ENCODE assay signal across 25 cellular contexts in genomic region chr9:12368569-12368968, GRCh38.
"Had no signal": no experiment of that assay in that cellular context is flagged by ENCODE, and none has a peak within 500 bp of the region (broad histone marks: within the 10 kb centered on the region; RNA-seq: fewer than 3 reads in every experiment).

No MANE protein-coding gene starts in this region.

- H3K27me3 Mint-ChIP-seq: memory B cell; natural killer cell treated with Interleukin-12 subunit alpha and Interleukin-12 subunit beta and Interleukin-15 and Interleukin-18, amount 100 ng/mL, for 72 hours; stimulated activated memory B cell treated with anti-CD40 and anti-IgM and Interleukin-4, amounts not matched to agents 10 μg/mL and 1 μg/mL and 100 μg/mL, for 72 hours; stimulated activated naive CD8-positive, alpha-beta T cell treated with anti-CD3 and anti-CD28 coated beads, Interleukin-15, Interleukin-2, amounts not matched to agents 100 ng/mL and 50 ng/mL, for 24 hours had no signal

- H3K27me3 ChIP-seq: colonic mucosa, gastrocnemius medialis, heart right ventricle, right lobe of liver, spleen, tibial artery, upper lobe of left lung, uterus had no signal

- H3K36me3 ChIP-seq: colonic mucosa, gastrocnemius medialis, heart right ventricle, left ventricle myocardium inferior, lower lobe of right lung, right lobe of liver, spleen, tibial artery, upper lobe of left lung, uterus had no signal

- DNase-seq: colonic mucosa; dermis blood vessel endothelial cell; gastrocnemius medialis; heart right ventricle; hypothalamus; kidney; left cardiac atrium; left ventricle myocardium inferior; lower lobe of right lung; midbrain; psoas muscle; retina; right lobe of liver; spleen; stimulated activated CD4-positive, alpha-beta T cell treated with anti-CD3 and anti-CD28 coated beads, Interleukin-15, amount 100 ng/mL, for 24 hours; stimulated activated CD4-positive, alpha-beta T cell treated with anti-CD3 and anti-CD28 coated beads, Interleukin-1b, Interleukin-23, amount 100 ng/mL, for 48 hours; stimulated activated CD4-positive, alpha-beta T cell treated with anti-CD3 and anti-CD28 coated beads, Interleukin-4, amount 100 ng/mL, for 24 hours; tibial artery; upper lobe of left lung; uterus had no signal

- H3K36me3 Mint-ChIP-seq: memory B cell; stimulated activated memory B cell treated with anti-CD40 and anti-IgM and Interleukin-4, amounts not matched to agents 10 μg/mL and 1 μg/mL and 100 μg/mL, for 72 hours had no signal

- H3K9me3 Mint-ChIP-seq: stimulated activated naive CD8-positive, alpha-beta T cell treated with anti-CD3 and anti-CD28 coated beads, Interleukin-15, Interleukin-2, amounts not matched to agents 100 ng/mL and 50 ng/mL, for 24 hours had no signal

- H3K4me3 ChIP-seq: colonic mucosa, gastrocnemius medialis, heart right ventricle, left ventricle myocardium inferior, lower lobe of right lung, psoas muscle, right lobe of liver, spleen, tibial artery, upper lobe of left lung, uterus had no signal

- H3K4me3 Mint-ChIP-seq: memory B cell; natural killer cell treated with Interleukin-12 subunit alpha and Interleukin-12 subunit beta and Interleukin-15 and Interleukin-18, amount 100 ng/mL, for 72 hours; stimulated activated memory B cell treated with anti-CD40 and anti-IgM and Interleukin-4, amounts not matched to agents 10 μg/mL and 1 μg/mL and 100 μg/mL, for 72 hours; stimulated activated naive CD8-positive, alpha-beta T cell treated with anti-CD3 and anti-CD28 coated beads, Interleukin-15, Interleukin-2, amounts not matched to agents 100 ng/mL and 50 ng/mL, for 24 hours had no signal

- ATAC-seq: esophagus mucosa; gastrocnemius medialis; heart right ventricle; left cardiac atrium; lower lobe of right lung; natural killer cell treated with Interleukin-12 subunit alpha and Interleukin-12 subunit beta and Interleukin-15 and Interleukin-18, amount 100 ng/mL, for 72 hours; psoas muscle; right lobe of liver; stimulated activated memory B cell treated with anti-CD40 and anti-IgM and Interleukin-4, amounts not matched to agents 10 μg/mL and 1 μg/mL and 100 μg/mL, for 72 hours had no signal

- H3K27ac Mint-ChIP-seq: memory B cell; natural killer cell treated with Interleukin-12 subunit alpha and Interleukin-12 subunit beta and Interleukin-15 and Interleukin-18, amount 100 ng/mL, for 72 hours; stimulated activated memory B cell treated with anti-CD40 and anti-IgM and Interleukin-4, amounts not matched to agents 10 μg/mL and 1 μg/mL and 100 μg/mL, for 72 hours; stimulated activated naive CD8-positive, alpha-beta T cell treated with anti-CD3 and anti-CD28 coated beads, Interleukin-15, Interleukin-2, amounts not matched to agents 100 ng/mL and 50 ng/mL, for 24 hours had no signal

- H3K4me1 Mint-ChIP-seq: memory B cell; stimulated activated memory B cell treated with anti-CD40 and anti-IgM and Interleukin-4, amounts not matched to agents 10 μg/mL and 1 μg/mL and 100 μg/mL, for 72 hours had no signal

- H3K27ac ChIP-seq: colonic mucosa, gastrocnemius medialis, heart right ventricle, left ventricle myocardium inferior, lower lobe of right lung, psoas muscle, right lobe of liver, spleen, tibial artery, upper lobe of left lung, uterus had no signal

- H3K9me3 ChIP-seq: colonic mucosa, gastrocnemius medialis, heart right ventricle, left ventricle myocardium inferior, lower lobe of right lung, psoas muscle, right lobe of liver, spleen, tibial artery, upper lobe of left lung, uterus had no signal

- H3K4me1 ChIP-seq: colonic mucosa, gastrocnemius medialis, heart right ventricle, left ventricle myocardium inferior, lower lobe of right lung, psoas muscle, right lobe of liver, spleen, tibial artery, upper lobe of left lung, uterus had no signal
